18 cellular contexts compared by ENCODE assay signal in the genomic region with DNA sequence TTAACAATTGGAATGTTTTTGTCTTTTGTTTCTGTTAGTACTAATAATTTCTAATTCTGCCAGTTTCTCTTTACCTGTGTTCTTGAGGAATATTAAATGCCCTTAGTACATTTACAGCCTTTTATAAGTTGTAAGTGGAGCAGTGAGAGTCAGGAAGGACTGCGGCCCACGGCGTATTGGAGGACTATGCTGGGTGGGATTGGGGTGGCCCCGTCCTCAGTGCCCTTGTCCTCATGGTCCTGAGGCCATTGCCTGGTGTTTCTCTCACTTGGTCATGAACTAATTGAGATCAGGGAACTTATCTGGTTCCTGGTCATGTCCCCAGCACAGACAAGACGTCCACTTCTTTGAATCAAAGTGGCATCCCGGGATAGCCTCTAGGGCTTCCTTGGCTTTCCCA. TPM values are rescaled to one million over a fixed set of nuclear protein-coding genes. Genes with fewer than 3 reads are reported as not detected.
A peak's percentile ranks its signal among the peaks of the same experiment; 100 is the strongest.
DNase-seq lines count a peak whose midpoint lies in the region; ATAC-seq and TF ChIP-seq lines count a peak whose summit lies in the region.
"Had no signal": no experiment of that assay in that cellular context is flagged by ENCODE, and none has a peak within 500 bp of the region (broad histone marks: within the 10 kb centered on the region; RNA-seq: fewer than 3 reads in every experiment).

No MANE protein-coding gene starts in this region.

- H3K4me2 ChIP-seq in GM23338 (no peak overlapping the region), neural progenitor cell (no peak overlapping the region)

- H2AFZ ChIP-seq in GM23338, result no peak overlapping the region
- H2AFZ ChIP-seq in neural progenitor cell (replicated peaks), result no peak overlapping the region

- H3K27ac Mint-ChIP-seq in GM23338 (no peak overlapping the region), mesothelial cell of epicardium (peak overlapping the region; percentile 50), neural progenitor cell (peak overlapping the region; percentile 26)
- H3K27ac Mint-ChIP-seq: CD8-positive, alpha-beta T cell; HFFc6 had no signal

- no peaks in the 10 kb centered on the region; the same call in 1 of the 2 replicates for H3K9me2 ChIP-seq in GM23338 (ENCODE audit: insufficient read depth)

- H3K4me3 Mint-ChIP-seq in GM23338 (peak overlapping the region; percentile 6; the same call in 1 of the 3 replicates), mesothelial cell of epicardium (no peak overlapping the region), neural progenitor cell (peak overlapping the region; percentile 31)
- H3K4me3 Mint-ChIP-seq: CD14-positive monocyte; CD8-positive, alpha-beta T cell; HFFc6 had no signal

- no peak for DNase-seq in BE2C
- DNase-seq in GM23338 (ENCODE audit: low spot score), result no peak
- DNase-seq in mesothelial cell of epicardium (ENCODE audit: low spot score in 2 of 2, unreplicated experiment in 2 of 2), result no peak
- DNase-seq in neural progenitor cell (ENCODE audit: low spot score), result no peak
- no peak for DNase-seq in stimulated activated CD4-positive, alpha-beta T cell treated with anti-CD3 and anti-CD28 coated beads, Interleukin-4, amount 100 ng/mL, for 4 hours
- no peak for DNase-seq in stimulated activated CD4-positive, alpha-beta T cell treated with anti-CD3 and anti-CD28 coated beads, Interleukin-4, amount 100 ng/mL, for 24 hours
- DNase-seq in NCI-H1694 (lab: John Stamatoyannopoulos, UW), result no peak
- no peak for DNase-seq in NCI-H2227 treated with DMSO at 0.1 percent for 48 hours (lab: John Stamatoyannopoulos, UW)
- DNase-seq: ACHN; CD8-positive, alpha-beta T cell; COR-L47; DMS153; DMS79 treated with DMSO at 0.1 percent for 48 hours; EL; HCEC 1CT; HFFc6 had no signal

- H3K36me3 ChIP-seq in BE2C (no peaks in the 10 kb centered on the region; the same call in none of the 2 replicates), GM23338 (ENCODE audit: insufficient read depth) (no peaks in the 10 kb centered on the region), neural progenitor cell (no peaks in the 10 kb centered on the region)

- H3K27me3 ChIP-seq in BE2C, result no peaks in the 10 kb centered on the region
- H3K27me3 ChIP-seq in GM23338 (ENCODE audit: insufficient read depth), result peaks cover 21% of the 10 kb centered on the region
- H3K27me3 ChIP-seq in neural progenitor cell, result peaks cover 16% of the 10 kb centered on the region

- H3K9me3 Mint-ChIP-seq in GM23338 (no peaks in the 10 kb centered on the region), mesothelial cell of epicardium (no peaks in the 10 kb centered on the region), neural progenitor cell (no peaks in the 10 kb centered on the region)
- H3K9me3 Mint-ChIP-seq: CD8-positive, alpha-beta T cell; HFFc6 had no signal

- H3K9ac ChIP-seq in neural progenitor cell, result no peak overlapping the region

- peaks cover 30% of the 10 kb centered on the region for H3K79me2 ChIP-seq in GM23338 (replicated peaks; ENCODE audit: insufficient read depth)
- peaks cover 51% of the 10 kb centered on the region for H3K79me2 ChIP-seq in neural progenitor cell (ENCODE audit: low read depth)

- TF ChIP-seq CTCF in BE2C (IDR thresholded peaks at IDR 0.05; ENCODE audit: low read depth, low read length) (no peak), GM23338 (conservative IDR thresholded peaks at IDR 0.05; ENCODE audit: low read depth in 2 of 2) (no peak), mesothelial cell of epicardium (IDR thresholded peaks at IDR 0.05; ENCODE audit: unreplicated experiment) (no peak), neural progenitor cell (IDR thresholded peaks at IDR 0.05) (no peak)

- 0 out of 2 replicates have a peak, but pooled peaks cover 3% of the 10 kb centered on the region for H3F3A ChIP-seq in GM23338 (replicated peaks; ENCODE audit: low read depth)
- peaks cover 18% of the 10 kb centered on the region for H3F3A ChIP-seq in neural progenitor cell (ENCODE audit: low read depth)

- H3K4me3 ChIP-seq in BE2C (ENCODE audit: low read depth, low read length), result peak overlapping the region; percentile 76; the same call in 1 of the 2 replicates
- H3K4me3 ChIP-seq in GM23338, result no peak overlapping the region
- no peak overlapping the region for H3K4me3 ChIP-seq in neural progenitor cell

- H3K9me3 ChIP-seq in BE2C, result no peaks in the 10 kb centered on the region
- H3K9me3 ChIP-seq in neural progenitor cell (ENCODE audit: low read depth), result no peaks in the 10 kb centered on the region

- H3K27me3 Mint-ChIP-seq in GM23338 (ENCODE audit: insufficient read depth, low read depth, poor library complexity), result peaks cover 24% of the 10 kb centered on the region
- H3K27me3 Mint-ChIP-seq in mesothelial cell of epicardium (ENCODE audit: low read depth), result no peaks in the 10 kb centered on the region
- H3K27me3 Mint-ChIP-seq in neural progenitor cell (ENCODE audit: insufficient read depth, low read depth), result peaks cover 10% of the 10 kb centered on the region

- peaks cover 15% of the 10 kb centered on the region for H4K20me1 ChIP-seq in GM23338 (replicated peaks; ENCODE audit: insufficient read depth)
- H4K20me1 ChIP-seq in neural progenitor cell (ENCODE audit: low read depth), result peaks cover 53% of the 10 kb centered on the region

- H3K36me3 Mint-ChIP-seq in GM23338 (ENCODE audit: low read depth), result no peaks in the 10 kb centered on the region
- H3K36me3 Mint-ChIP-seq in mesothelial cell of epicardium, result no peaks in the 10 kb centered on the region
- H3K36me3 Mint-ChIP-seq in neural progenitor cell, result no peaks in the 10 kb centered on the region
- H3K36me3 Mint-ChIP-seq: CD14-positive monocyte; CD8-positive, alpha-beta T cell had no signal

- H3K4me1 ChIP-seq in BE2C, result peaks cover 27% of the 10 kb centered on the region
- H3K4me1 ChIP-seq in GM23338 (ENCODE audit: insufficient read depth), result peaks cover 51% of the 10 kb centered on the region
- peaks cover 46% of the 10 kb centered on the region for H3K4me1 ChIP-seq in neural progenitor cell

- ATAC-seq in GM23338, result no peak
- ATAC-seq: CD8-positive, alpha-beta T cell had no signal

- no peak overlapping the region for H3K27ac ChIP-seq in GM23338 (ENCODE audit: low read depth)
- no peak overlapping the region for H3K27ac ChIP-seq in neural progenitor cell
- H3K27ac ChIP-seq: HL-60 had no signal

- H3K4me1 Mint-ChIP-seq in GM23338 (peaks cover 61% of the 10 kb centered on the region), mesothelial cell of epicardium (peaks cover 52% of the 10 kb centered on the region), neural progenitor cell (peaks cover 54% of the 10 kb centered on the region)

TF ChIP-seq in GM23338, 12 proteins besides CTCF, POLR2A, EP300 and RAD21 (continues in another document):
- TF ChIP-seq ZNF114 (CRISPR knock-in tag; IDR thresholded peaks at IDR 0.05), result no peak
- TF ChIP-seq, protein P1, sequence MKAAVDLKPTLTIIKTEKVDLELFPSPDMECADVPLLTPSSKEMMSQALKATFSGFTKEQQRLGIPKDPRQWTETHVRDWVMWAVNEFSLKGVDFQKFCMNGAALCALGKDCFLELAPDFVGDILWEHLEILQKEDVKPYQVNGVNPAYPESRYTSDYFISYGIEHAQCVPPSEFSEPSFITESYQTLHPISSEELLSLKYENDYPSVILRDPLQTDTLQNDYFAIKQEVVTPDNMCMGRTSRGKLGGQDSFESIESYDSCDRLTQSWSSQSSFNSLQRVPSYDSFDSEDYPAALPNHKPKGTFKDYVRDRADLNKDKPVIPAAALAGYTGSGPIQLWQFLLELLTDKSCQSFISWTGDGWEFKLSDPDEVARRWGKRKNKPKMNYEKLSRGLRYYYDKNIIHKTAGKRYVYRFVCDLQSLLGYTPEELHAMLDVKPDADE (IDR thresholded peaks at IDR 0.05), result no peak
- no peak for TF ChIP-seq ZNF331 (CRISPR knock-in tag; IDR thresholded peaks at IDR 0.05; ENCODE audit: low read depth)
- TF ChIP-seq, protein P2, sequence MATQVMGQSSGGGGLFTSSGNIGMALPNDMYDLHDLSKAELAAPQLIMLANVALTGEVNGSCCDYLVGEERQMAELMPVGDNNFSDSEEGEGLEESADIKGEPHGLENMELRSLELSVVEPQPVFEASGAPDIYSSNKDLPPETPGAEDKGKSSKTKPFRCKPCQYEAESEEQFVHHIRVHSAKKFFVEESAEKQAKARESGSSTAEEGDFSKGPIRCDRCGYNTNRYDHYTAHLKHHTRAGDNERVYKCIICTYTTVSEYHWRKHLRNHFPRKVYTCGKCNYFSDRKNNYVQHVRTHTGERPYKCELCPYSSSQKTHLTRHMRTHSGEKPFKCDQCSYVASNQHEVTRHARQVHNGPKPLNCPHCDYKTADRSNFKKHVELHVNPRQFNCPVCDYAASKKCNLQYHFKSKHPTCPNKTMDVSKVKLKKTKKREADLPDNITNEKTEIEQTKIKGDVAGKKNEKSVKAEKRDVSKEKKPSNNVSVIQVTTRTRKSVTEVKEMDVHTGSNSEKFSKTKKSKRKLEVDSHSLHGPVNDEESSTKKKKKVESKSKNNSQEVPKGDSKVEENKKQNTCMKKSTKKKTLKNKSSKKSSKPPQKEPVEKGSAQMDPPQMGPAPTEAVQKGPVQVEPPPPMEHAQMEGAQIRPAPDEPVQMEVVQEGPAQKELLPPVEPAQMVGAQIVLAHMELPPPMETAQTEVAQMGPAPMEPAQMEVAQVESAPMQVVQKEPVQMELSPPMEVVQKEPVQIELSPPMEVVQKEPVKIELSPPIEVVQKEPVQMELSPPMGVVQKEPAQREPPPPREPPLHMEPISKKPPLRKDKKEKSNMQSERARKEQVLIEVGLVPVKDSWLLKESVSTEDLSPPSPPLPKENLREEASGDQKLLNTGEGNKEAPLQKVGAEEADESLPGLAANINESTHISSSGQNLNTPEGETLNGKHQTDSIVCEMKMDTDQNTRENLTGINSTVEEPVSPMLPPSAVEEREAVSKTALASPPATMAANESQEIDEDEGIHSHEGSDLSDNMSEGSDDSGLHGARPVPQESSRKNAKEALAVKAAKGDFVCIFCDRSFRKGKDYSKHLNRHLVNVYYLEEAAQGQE (IDR thresholded peaks at IDR 0.05; ENCODE audit: unreplicated experiment), result no peak
- no peak for TF ChIP-seq NANOG (IDR thresholded peaks at IDR 0.05; ENCODE audit: borderline replicate concordance)
- TF ChIP-seq EZH2 (IDR thresholded peaks at IDR 0.05; ENCODE audit: low read depth, unreplicated experiment), result no peak
- no peak for TF ChIP-seq POLR2AphosphoS5 (IDR thresholded peaks at IDR 0.05; ENCODE audit: low read depth)
- no peak for TF ChIP-seq EZH2phosphoT487 (IDR thresholded peaks at IDR 0.05; ENCODE audit: unreplicated experiment)
- no peak for TF ChIP-seq CREB1 (CRISPR knock-in tag; IDR thresholded peaks at IDR 0.05; ENCODE audit: low read depth)
- TF ChIP-seq JUNB (IDR thresholded peaks at IDR 0.05; ENCODE audit: unreplicated experiment), result no peak

RNA-seq across cellular contexts. Expression of a gene that starts 3.3 kb away (rescaled TPM):
- 17.7 TPM for polyA plus RNA-seq in BE2C (2012; ENCODE audit: insufficient read depth, insufficient read length, low read depth)
- 23.7 and 30.4 TPM in 2 replicates for total RNA-seq in GM23338 (2014; rRNA removed; shearing (Covaris generic))
- polyA plus RNA-seq in GM23338 (2016; fragmentation: Nextera tagmentation; extraction: Ambion mirVana), result 5.0 and 5.5 TPM in 2 replicates
- 51.7 to 53.4 TPM (median 52.8 TPM) in 3 replicates for total RNA-seq in mesothelial cell of epicardium
- total RNA-seq in neural progenitor cell (ENCODE audit: low replicate concordance), result 28.7 and 41.3 TPM in 2 replicates
- total RNA-seq: CD8-positive, alpha-beta T cell had no signal
- polyA plus RNA-seq: CD14-positive monocyte had no signal
